In the genomic region with DNA sequence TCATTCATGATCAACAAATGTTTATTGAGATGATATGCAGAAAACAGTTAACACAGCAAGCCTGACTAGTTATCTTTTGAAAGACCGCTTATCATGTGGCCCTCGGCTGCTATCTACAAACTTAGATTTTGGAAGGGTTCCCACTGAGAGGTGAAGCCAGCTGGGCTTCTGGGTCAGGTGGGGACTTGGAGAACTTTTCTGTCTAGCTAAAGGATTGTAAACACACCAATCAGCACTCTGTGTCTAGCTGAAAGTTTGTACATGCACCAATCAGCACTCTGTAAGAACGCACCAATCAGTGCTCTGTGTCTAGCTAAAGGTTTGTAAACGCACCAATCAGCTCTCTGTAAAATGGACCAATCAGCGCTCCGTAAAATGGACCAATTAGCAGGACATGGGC, we compare ENCODE assay signal across 7 cellular contexts. TPM values are rescaled to one million over a fixed set of nuclear protein-coding genes. Genes with fewer than 3 reads are reported as not detected.
DNase-seq lines count a peak whose midpoint lies in the region; ATAC-seq, FAIRE-seq and TF ChIP-seq lines count a peak whose summit lies in the region.
"Not testable (repeated sequence)": the region's sequence is repeated elsewhere in the genome, so short reads cannot be mapped to it uniquely, and the experiment has no call there.

No MANE protein-coding gene starts in this region.

- H3K9ac ChIP-seq in K562 (ENCODE audit: insufficient read depth in 1 of 2, low read depth in 2 of 2, low read length in 2 of 2); subcutaneous abdominal adipose tissue (ENCODE audit: low read length in 5 of 5): not testable (repeated sequence)

- not testable (repeated sequence) for H3K4me3 Mint-ChIP-seq in WTC11

- peaks cover 34% of the 10 kb centered on the region for H3K4me1 Mint-ChIP-seq in WTC11

- BruUV-seq in K562 (replicated peaks; lab: Mats Ljungman, UMichigan), result not testable (repeated sequence)

- not testable (repeated sequence) for FAIRE-seq in K562 (lab: Jason Lieb, UNC)

- not testable (repeated sequence) for ATAC-seq in WTC11, K562
- ATAC-seq in left lobe of liver (peak; percentile 62), right lobe of liver (peak; percentile 44 to 77 (median 70))

- not testable (repeated sequence) for TF ChIP-seq CTCF in HL-60 (IDR thresholded peaks at IDR 0.05; ENCODE audit: insufficient read depth, low read length); WTC11 (IDR thresholded peaks at IDR 0.05); K562 (IDR thresholded peaks at IDR 0.05 in 2 of 3, conservative IDR thresholded peaks at IDR 0.05 in 1 of 3; ENCODE audit: insufficient read depth in 2 of 3, low read depth in 1 of 3, low read length in 3 of 3); right lobe of liver (IDR thresholded peaks at IDR 0.05); neutrophil (IDR thresholded peaks at IDR 0.05)

- not testable (repeated sequence) for TF ChIP-seq RAD21 in K562 (CRISPR knock-in tag; conservative IDR thresholded peaks at IDR 0.05 in 1 of 2, IDR thresholded peaks at IDR 0.05 in 1 of 2)

- intact Hi-C loops in K562 (cut with micrococcal nuclease); right lobe of liver (cut with DNase I): not testable (repeated sequence)

- not testable (repeated sequence) for H2AFZ ChIP-seq in K562 (ENCODE audit: low read depth, low read length)

- DNase-seq in HL-60 (ENCODE audit: low read depth in 1 of 2, low spot score in 1 of 2); WTC11 (ENCODE audit: low spot score); K562 (ENCODE audit: extremely low read depth in 1 of 4, low spot score in 3 of 4): not testable (repeated sequence)
- DNase-seq in left lobe of liver (ENCODE audit: low spot score) (peak; percentile 71), right lobe of liver (peak in 2 of 3 donors; percentile 60 to 64)

- peaks cover 14% of the 10 kb centered on the region; the same call in 2 of the 3 replicates for H3K36me3 ChIP-seq in K562 (ENCODE audit: control insufficient read depth, insufficient read depth, low read length)
- not testable (repeated sequence) for H3K36me3 ChIP-seq in right lobe of liver
- peaks cover 21% of the 10 kb centered on the region for H3K36me3 ChIP-seq in neutrophil
- peaks cover 0 to 22% (median 5%) of the 10 kb centered on the region in 5 donors for H3K36me3 ChIP-seq in subcutaneous abdominal adipose tissue (ENCODE audit: control insufficient read depth in 5 of 5, insufficient read depth in 5 of 5, low read length in 5 of 5)

- 79% methylated on average over 6 of the region's 6 CpGs for WGBS in K562 (ENCODE audit: insufficient coverage, low coverage, missing lambda C conversion rate)
- 32% methylated on average over 5 of the region's 6 CpGs for WGBS in right lobe of liver (ENCODE audit: insufficient coverage, low coverage, low lambda C conversion rate, missing lambda C conversion rate)

- H3K4me1 ChIP-seq in K562 (replicated peaks in 1 of 2; ENCODE audit: control insufficient read depth in 2 of 2, insufficient read depth in 2 of 2, low read length in 2 of 2), result not testable (repeated sequence)
- H3K4me1 ChIP-seq in right lobe of liver, result peaks cover 0 to 63% (median 22%) of the 10 kb centered on the region in 4 donors
- peaks cover 50 to 53% of the 10 kb centered on the region in 2 experiments for H3K4me1 ChIP-seq in neutrophil (ENCODE audit: control insufficient read depth in 1 of 2, insufficient read depth in 1 of 2, low read depth in 1 of 2, low read length in 1 of 2)
- H3K4me1 ChIP-seq in subcutaneous abdominal adipose tissue (ENCODE audit: control insufficient read depth in 5 of 5, insufficient read depth in 5 of 5, low read length in 5 of 5), result peaks cover 2 to 57% (median 53%) of the 10 kb centered on the region in 5 donors

- POLR2A ChIA-PET in WTC11 (lab: Charles Lee); K562 (lab: Yijun Ruan, JAX): not testable (repeated sequence)

- CTCF ChIA-PET in WTC11 (lab: Charles Lee); K562 (lab: Yijun Ruan, JAX; ENCODE audit: low intra/inter-chr PET ratio): not testable (repeated sequence)

- H3K36me3 Mint-ChIP-seq in WTC11, result peaks cover 27% of the 10 kb centered on the region

- H3K9me3 Mint-ChIP-seq in WTC11, result not testable (repeated sequence)

- H3K9me1 ChIP-seq in K562 (ENCODE audit: control insufficient read depth, insufficient read depth, low read length), result not testable (repeated sequence)

- H3K9me3 ChIP-seq in K562 (replicated peaks; ENCODE audit: control insufficient read depth, insufficient read depth, low read depth, low read length); right lobe of liver; neutrophil; subcutaneous abdominal adipose tissue (ENCODE audit: control insufficient read depth in 5 of 5, low read length in 5 of 5): not testable (repeated sequence)

- not testable (repeated sequence) for H3K4me2 ChIP-seq in K562 (ENCODE audit: insufficient read depth, low read length)

- H3K4me3 ChIP-seq in HL-60 (replicated peaks; ENCODE audit: insufficient read depth, low read length); K562; right lobe of liver; neutrophil (ENCODE audit: low read depth in 1 of 2, low read length in 1 of 2); subcutaneous abdominal adipose tissue (ENCODE audit: low read depth in 1 of 5, low read length in 5 of 5): not testable (repeated sequence)

- H3K27me3 ChIP-seq in HL-60 (ENCODE audit: insufficient read depth, poor library complexity, severe bottlenecking); K562 (ENCODE audit: control insufficient read depth in 2 of 2, insufficient read depth in 2 of 2, low read length in 2 of 2); right lobe of liver; neutrophil; subcutaneous abdominal adipose tissue (ENCODE audit: control insufficient read depth in 5 of 5, insufficient read depth in 4 of 5, low read length in 5 of 5): not testable (repeated sequence)

- not testable (repeated sequence) for H3K27me3 Mint-ChIP-seq in WTC11 (ENCODE audit: low read depth)

- H3K27ac Mint-ChIP-seq in WTC11, result not testable (repeated sequence)

- H3K27ac ChIP-seq in HL-60 (replicated peaks), result peak overlapping the region; percentile 63
- H3K27ac ChIP-seq in K562 (ENCODE audit: extremely low read depth, low read depth, low read length), result not testable (repeated sequence)
- peak overlapping the region in 2 of 3 donors; percentile 54 to 67 for H3K27ac ChIP-seq in right lobe of liver
- H3K27ac ChIP-seq in neutrophil, result peak overlapping the region; percentile 82
- H3K27ac ChIP-seq in subcutaneous abdominal adipose tissue (ENCODE audit: low read depth, low read length), result peak overlapping the region; percentile 78

- not testable (repeated sequence) for H4K20me1 ChIP-seq in K562 (replicated peaks; ENCODE audit: control insufficient read depth, insufficient read depth, low read length)

- TF ChIP-seq EP300 in K562 (IDR thresholded peaks at IDR 0.05; ENCODE audit: low read length), result not testable (repeated sequence)

- not testable (repeated sequence) for H3K79me2 ChIP-seq in K562 (ENCODE audit: control insufficient read depth, insufficient read depth, low read length)

- TF ChIP-seq POLR2A in K562 (conservative IDR thresholded peaks at IDR 0.05); right lobe of liver (IDR thresholded peaks at IDR 0.05): not testable (repeated sequence)

- in situ Hi-C loops in K562 (cut with MboI), result not testable (repeated sequence)

TF ChIP-seq in WTC11, 78 proteins besides CTCF, POLR2A, EP300 and RAD21:
- peak; percentile 28; the same call in 1 of the 2 replicates for TF ChIP-seq NFYB (CRISPR knock-in tag; conservative IDR thresholded peaks at IDR 0.05; ENCODE audit: low read depth)
TF ChIP-seq in WTC11: peak in this region for 1; not testable (repeated sequence) for 77.

TF ChIP-seq in K562, 482 proteins besides CTCF, POLR2A, EP300 and RAD21:
- TF ChIP-seq NFYB (IDR thresholded peaks at IDR 0.05; ENCODE audit: extremely low read depth, insufficient read length), result peak; percentile 32

RNA-seq across cellular contexts. Expression of gene SEL1L, which starts 20.8 kb away (rescaled TPM):
- total RNA-seq in WTC11 (2021) (24.6 to 29.1 TPM (median 28.7 TPM) in 3 replicates), K562 (2014; rRNA removed) (11.7 and 15.5 TPM in 2 replicates), K562 (2014; rRNA removed; fragmentation: Illumina TruSeq; extraction: Trizol) (15.6 and 15.8 TPM in 2 replicates), K562 (2015; rRNA removed; fragmentation: Illumina TruSeq; extraction: Trizol) (14.0 and 15.8 TPM in 2 replicates), K562 (2021) (21.1 and 23.3 TPM in 2 replicates), left lobe of liver (128 TPM), right lobe of liver (100 to 1,000 TPM in 4 of 6 experiments, 10 to 100 TPM in 2; 60.7 to 146 (median 123) TPM)
- total RNA-seq in K562 (2011; cell fraction: chromatin; rRNA removed; ENCODE audit: low replicate concordance), result 28.6 and 68.3 TPM in 2 replicates
- 14.0 and 20.4 TPM in 2 replicates for total RNA-seq in K562 (2011; cell fraction: nucleolus; rRNA removed)
- total RNA-seq in K562 (2011; cell fraction: nucleoplasm; rRNA removed), result 44.9 and 84.4 TPM in 2 replicates
- polyA plus RNA-seq in K562 (2011; rRNA removed) (8.0 and 8.4 TPM in 2 replicates), K562 (2014; fragmentation: Illumina TruSeq; extraction: Trizol) (12.3 and 13.6 TPM in 2 replicates), K562 (2014; fragmentation: Nextera tagmentation; extraction: Ambion mirVana) (10 to 100 TPM in 1 of 2 experiments, 1 to 10 TPM in 1; 7.7 to 10.1 TPM), K562 (2014; rRNA removed) (8.2 and 8.8 TPM in 2 replicates)
- 2.2 and 6.0 TPM in 2 replicates for polyA plus RNA-seq in K562 (2011; cell fraction: cytosol; rRNA removed)
- polyA plus RNA-seq in K562 (2011; cell fraction: nucleus; rRNA removed), result 14.0 and 14.5 TPM in 2 replicates
- 13.5 and 33.8 TPM in 2 replicates for polyA plus RNA-seq in K562 (2012)
- polyA minus RNA-seq in K562 (2011; rRNA and poly(A)+ RNA removed), result 17.7 and 24.5 TPM in 2 replicates
- 7.8 and 9.6 TPM in 2 replicates for polyA minus RNA-seq in K562 (2011; cell fraction: cytosol; rRNA and poly(A)+ RNA removed)
- 11.6 and 19.5 TPM in 2 replicates for polyA minus RNA-seq in K562 (2011; cell fraction: nucleus; rRNA and poly(A)+ RNA removed)
